24 cellular contexts compared by ENCODE assay signal in genomic region chr1:83639785-83640184, GRCh38.
"Had no signal": no experiment of that assay in that cellular context is flagged by ENCODE, and none has a peak within 500 bp of the region (broad histone marks: within the 10 kb centered on the region; RNA-seq: fewer than 3 reads in every experiment).

No MANE protein-coding gene starts in this region.

- H3K4me3 ChIP-seq: ascending aorta, body of pancreas, Peyer's patch, SJSA1 had no signal

- H3K27me3 ChIP-seq: ascending aorta, body of pancreas, Peyer's patch, SJSA1 had no signal

- H3K9me3 Mint-ChIP-seq: activated B cell treated with CpG ODN at 0.5 μM for 24 hours; activated CD4-positive, alpha-beta T cell treated with anti-CD3 and anti-CD28 coated beads, Interleukin-2, amount 10 ng/mL, durations not matched to agents 24 days and 14 days; activated naive CD8-positive, alpha-beta T cell treated with anti-CD3 and anti-CD28 coated beads, Interleukin-2, amount 50 U/mL, for 24 hours; activated T-cell treated with anti-CD3 and anti-CD28 coated beads, Interleukin-2, amount 50 U/mL, for 4 hours; T-helper 1 cell treated with Interleukin-12 subunit alpha and Interleukin-12 subunit beta and Interleukin-4 antibody, amounts not matched to agents 30 μg/mL and 1 μg/mL, for 36 hours had no signal

- H3K27ac Mint-ChIP-seq: activated B cell treated with CpG ODN at 0.5 μM for 24 hours; activated CD4-positive, alpha-beta T cell treated with anti-CD3 and anti-CD28 coated beads, Interleukin-2, amount 10 ng/mL, durations not matched to agents 24 days and 14 days; activated naive CD4-positive, alpha-beta T cell treated with anti-CD3 and anti-CD28 coated beads, Interleukin-2, amount 50 U/mL, for 72 hours; activated naive CD8-positive, alpha-beta T cell treated with anti-CD3 and anti-CD28 coated beads, Interleukin-2, amount 50 U/mL, for 24 hours; T-helper 1 cell treated with Interleukin-12 subunit alpha and Interleukin-12 subunit beta and Interleukin-4 antibody, amounts not matched to agents 30 μg/mL and 1 μg/mL, for 36 hours had no signal

- H3K27ac ChIP-seq: ascending aorta, body of pancreas, Peyer's patch, SJSA1 had no signal

- H3K27me3 Mint-ChIP-seq: activated B cell treated with CpG ODN at 0.5 μM for 24 hours; activated CD4-positive, alpha-beta T cell treated with anti-CD3 and anti-CD28 coated beads, Interleukin-2, amount 10 ng/mL, durations not matched to agents 24 days and 14 days; activated naive CD8-positive, alpha-beta T cell treated with anti-CD3 and anti-CD28 coated beads, Interleukin-2, amount 50 U/mL, for 24 hours had no signal

- H3K36me3 ChIP-seq: ascending aorta, Peyer's patch, SJSA1 had no signal

- H3K9me3 ChIP-seq: ascending aorta, body of pancreas, Peyer's patch, SJSA1 had no signal

- H3K4me3 Mint-ChIP-seq: activated B cell treated with CpG ODN at 0.5 μM for 24 hours; activated CD4-positive, alpha-beta T cell treated with anti-CD3 and anti-CD28 coated beads, Interleukin-2, amount 10 ng/mL, durations not matched to agents 24 days and 14 days; activated naive CD8-positive, alpha-beta T cell treated with anti-CD3 and anti-CD28 coated beads, Interleukin-2, amount 50 U/mL, for 24 hours; activated T-cell treated with anti-CD3 and anti-CD28 coated beads, Interleukin-2, amount 50 U/mL, for 4 hours; T-helper 1 cell treated with Interleukin-12 subunit alpha and Interleukin-12 subunit beta and Interleukin-4 antibody, amounts not matched to agents 30 μg/mL and 1 μg/mL, for 36 hours had no signal

- H3K4me1 ChIP-seq: Peyer's patch, SJSA1 had no signal

- ATAC-seq: activated naive CD4-positive, alpha-beta T cell treated with anti-CD3 and anti-CD28 coated beads, Interleukin-2, amount 50 U/mL, for 72 hours; activated naive CD8-positive, alpha-beta T cell treated with anti-CD3 and anti-CD28 coated beads, Interleukin-2, amount 50 U/mL, for 24 hours; activated T-cell treated with anti-CD3 and anti-CD28 coated beads, Interleukin-2, amount 50 U/mL, for 4 hours; body of pancreas had no signal

- DNase-seq: activated B cell treated with CpG ODN at 0.5 μM for 24 hours; activated CD4-positive, alpha-beta T cell treated with anti-CD3 and anti-CD28 coated beads for 1 hour; activated CD4-positive, alpha-beta T cell treated with anti-CD3 and anti-CD28 coated beads, Interleukin-2, amount 10 ng/mL, durations not matched to agents 24 days and 14 days; activated CD4-positive, alpha-beta T cell treated with anti-CD3 and anti-CD28 coated beads, Interleukin-2, amount 50 U/mL, for 48 hours; activated CD8-positive, alpha-beta memory T cell treated with anti-CD3 and anti-CD28 coated beads for 24 hours; activated effector memory CD4-positive, alpha-beta T cell treated with anti-CD3 and anti-CD28 coated beads, Interleukin-2, amount 50 U/mL, for 16 hours; activated naive CD4-positive, alpha-beta T cell treated with Interleukin-2 at 50 U/mL for 16 hours; activated naive CD8-positive, alpha-beta T cell treated with anti-CD3 and anti-CD28 coated beads, Interleukin-2, amount 50 U/mL, for 24 hours; activated T-cell treated with anti-CD3 and anti-CD28 coated beads, Interleukin-2, amount 50 U/mL, for 4 hours; amniotic stem cell; body of pancreas; KG1; NCI-H1048; NCI-H1930; NCI-H2171; NCI-H226; NCI-H526; NCI-H82; Peyer's patch; SHP77 had no signal
